ENCODE assay signal across 27 cellular contexts in the genomic region with DNA sequence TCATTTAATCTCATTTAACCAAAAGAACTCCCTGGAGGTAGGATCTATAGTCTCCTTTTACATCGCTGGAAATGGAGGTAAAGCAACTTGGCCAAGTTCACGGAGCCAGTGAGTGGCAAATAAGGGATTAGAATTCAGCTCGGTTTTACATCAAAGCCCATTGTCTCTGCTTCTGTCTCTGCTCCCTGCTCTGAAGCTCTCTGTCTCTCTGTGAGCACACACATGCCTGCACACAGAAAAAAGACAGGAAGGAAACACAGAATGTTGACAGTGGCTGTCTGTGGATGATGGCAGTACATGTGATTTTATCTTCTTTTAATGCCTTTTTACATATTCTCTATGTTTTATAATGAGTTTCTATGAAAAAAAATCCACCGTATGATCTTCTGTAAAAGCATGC. TPM values are rescaled to one million over a fixed set of nuclear protein-coding genes. Genes with fewer than 3 reads are reported as not detected.
"Had no signal": no experiment of that assay in that cellular context is flagged by ENCODE, and none has a peak within 500 bp of the region (broad histone marks: within the 10 kb centered on the region; RNA-seq: fewer than 3 reads in every experiment).

No MANE protein-coding gene starts in this region.

- H3K36me3 ChIP-seq: esophagus squamous epithelium, gastrocnemius medialis, left lung, pancreas, thyroid gland had no signal

- H3K27me3 ChIP-seq: gastrocnemius medialis, left lung, pancreas, thyroid gland had no signal

- H3K36me3 Mint-ChIP-seq: activated naive CD4-positive, alpha-beta T cell treated with anti-CD3 and anti-CD28 coated beads, Interleukin-2, amount 50 U/mL, for 24 hours had no signal

- H3K27ac Mint-ChIP-seq: activated CD8-positive, alpha-beta T cell treated with anti-CD3 and anti-CD28 coated beads, Interleukin-2, amount 10 ng/mL, durations not matched to agents 7 days and 5 days; activated naive CD4-positive, alpha-beta T cell treated with anti-CD3 and anti-CD28 coated beads, Interleukin-2, amount 50 U/mL, for 24 hours; activated T-helper 1 cell treated with anti-CD3 and anti-CD28 coated beads, Interleukin-12 subunit alpha, Interleukin-12 subunit beta, Interleukin-2, Interleukin-4 antibody, amounts not matched to agents 30 ng/mL and 10 ng/mL and 1 ng/mL, durations not matched to agents 14 hours and 24 hours and 36 hours; nephron progenitor cell; T-helper 17 cell had no signal

- H3K4me3 Mint-ChIP-seq: activated CD8-positive, alpha-beta T cell treated with anti-CD3 and anti-CD28 coated beads, Interleukin-2, amount 10 ng/mL, durations not matched to agents 7 days and 5 days; activated naive CD4-positive, alpha-beta T cell treated with anti-CD3 and anti-CD28 coated beads, Interleukin-2, amount 50 U/mL, for 24 hours; activated T-helper 1 cell treated with anti-CD3 and anti-CD28 coated beads, Interleukin-12 subunit alpha, Interleukin-12 subunit beta, Interleukin-2, Interleukin-4 antibody, amounts not matched to agents 30 ng/mL and 10 ng/mL and 1 ng/mL, durations not matched to agents 14 hours and 24 hours and 36 hours; nephron progenitor cell; T-helper 17 cell had no signal

- H3K9me3 Mint-ChIP-seq: activated naive CD4-positive, alpha-beta T cell treated with anti-CD3 and anti-CD28 coated beads, Interleukin-2, amount 50 U/mL, for 24 hours; activated T-helper 1 cell treated with anti-CD3 and anti-CD28 coated beads, Interleukin-12 subunit alpha, Interleukin-12 subunit beta, Interleukin-2, Interleukin-4 antibody, amounts not matched to agents 30 ng/mL and 10 ng/mL and 1 ng/mL, durations not matched to agents 14 hours and 24 hours and 36 hours; nephron progenitor cell had no signal

- H3K4me3 ChIP-seq: esophagus squamous epithelium, gastrocnemius medialis, left lung, pancreas, thyroid gland had no signal

- ATAC-seq: activated CD8-positive, alpha-beta T cell treated with anti-CD3 and anti-CD28 coated beads, Interleukin-2, amount 10 ng/mL, durations not matched to agents 7 days and 5 days; gastrocnemius medialis; left lung; pancreas; right cardiac atrium; stimulated activated naive CD8-positive, alpha-beta T cell treated with anti-CD3 and anti-CD28 coated beads, Interleukin-15, Interleukin-2, amounts not matched to agents 100 U/mL and 50 U/mL, for 24 hours; T-helper 17 cell had no signal

- H3K4me1 Mint-ChIP-seq: T-helper 17 cell had no signal

- H3K27ac ChIP-seq: esophagus squamous epithelium, gastrocnemius medialis, left lung, pancreas, thyroid gland had no signal

- H3K27me3 Mint-ChIP-seq: activated naive CD4-positive, alpha-beta T cell treated with anti-CD3 and anti-CD28 coated beads, Interleukin-2, amount 50 U/mL, for 24 hours had no signal

- H3K9me3 ChIP-seq: esophagus squamous epithelium, gastrocnemius medialis, left lung, pancreas, thyroid gland had no signal

- DNase-seq: activated CD4-positive, alpha-beta T cell treated with anti-CD3 and anti-CD28 coated beads, Interleukin-2, amount 50 U/mL, for 1 hour; activated CD4-positive, CD25-positive, alpha-beta regulatory T cell treated with anti-CD3 and anti-CD28 coated beads, Interleukin-2, amount 50 U/mL, for 72 hours; activated CD8-positive, alpha-beta T cell treated with anti-CD3 and anti-CD28 coated beads, Interleukin-2, amount 10 ng/mL, durations not matched to agents 7 days and 5 days; activated gamma-delta T cell treated with Interleukin-2 at 50 U/mL for 16 hours; anterior cingulate cortex; central memory CD4-positive, alpha-beta T cell; esophagus squamous epithelium; gastrocnemius medialis; hippocampal formation; kidney glomerular epithelial cell; left lung; midbrain; nephron progenitor cell; pancreas; right cardiac atrium; stimulated activated CD4-positive, alpha-beta T cell treated with anti-CD3 and anti-CD28 coated beads, Interleukin-12 subunit alpha, Interleukin-12 subunit beta, amount 100 ng/mL, for 4 hours; stimulated activated CD4-positive, alpha-beta T cell treated with anti-CD3 and anti-CD28 coated beads, Interleukin-4, amount 100 ng/mL, for 4 hours; stimulated activated naive CD8-positive, alpha-beta T cell treated with anti-CD3 and anti-CD28 coated beads, Interleukin-15, Interleukin-2, amounts not matched to agents 100 U/mL and 50 U/mL, for 24 hours; T-helper 17 cell; thyroid gland had no signal

RNA-seq across cellular contexts. Expression of gene AADACL4, which starts 17.0 kb away (rescaled TPM):
- total RNA-seq: activated CD8-positive, alpha-beta T cell treated with anti-CD3 and anti-CD28 coated beads, Interleukin-2, amount 10 ng/mL, durations not matched to agents 7 days and 5 days; activated T-helper 1 cell treated with anti-CD3 and anti-CD28 coated beads, Interleukin-12 subunit alpha, Interleukin-12 subunit beta, Interleukin-2, Interleukin-4 antibody, amounts not matched to agents 30 ng/mL and 10 ng/mL and 1 ng/mL, durations not matched to agents 14 hours and 24 hours and 36 hours; esophagus squamous epithelium; gastrocnemius medialis; left lung; lung microvascular endothelial cell; pancreas; pulmonary artery endothelial cell; right cardiac atrium; skeletal muscle tissue; subcutaneous adipose tissue; T-helper 17 cell; thyroid gland; ureter had no signal
- polyA plus RNA-seq: pancreas, right cardiac atrium had no signal
